In genomic region chr4:64417974-64418373, GRCh38 we compare ENCODE assay signal across 13 cellular contexts. TPM values are rescaled to one million over a fixed set of nuclear protein-coding genes. Genes with fewer than 3 reads are reported as not detected.
DNase-seq lines count a peak whose midpoint lies in the region; ATAC-seq and TF ChIP-seq lines count a peak whose summit lies in the region.
"Had no signal": no experiment of that assay in that cellular context is flagged by ENCODE, and none has a peak within 500 bp of the region (broad histone marks: within the 10 kb centered on the region; RNA-seq: fewer than 3 reads in every experiment).

No MANE protein-coding gene starts in this region.

- TF ChIP-seq RAD21 in Ishikawa (IDR thresholded peaks at IDR 0.05; ENCODE audit: low read depth): no peak

- no peaks in the 10 kb centered on the region for H3K4me1 ChIP-seq in hepatocyte (ENCODE audit: insufficient read depth)
- H3K4me1 ChIP-seq: parathyroid adenoma had no signal

- H3K4me1 Mint-ChIP-seq in WTC11: peaks cover 6% of the 10 kb centered on the region; the same call in 1 of the 2 replicates
- H3K4me1 Mint-ChIP-seq in stimulated activated memory B cell treated with anti-CD40 and anti-IgM and Interleukin-4, amounts not matched to agents 10 μg/mL and 1 μg/mL and 100 μg/mL, for 72 hours: no peaks in the 10 kb centered on the region
- H3K4me1 Mint-ChIP-seq: CD8-positive, alpha-beta memory T cell had no signal

- no peaks in the 10 kb centered on the region for H4K20me1 ChIP-seq in hepatocyte (ENCODE audit: insufficient read depth, poor library complexity, severe bottlenecking)

- no peaks in the 10 kb centered on the region for H3K9me3 ChIP-seq in hepatocyte (ENCODE audit: low read depth)

- H3K9me3 Mint-ChIP-seq in WTC11: no peaks in the 10 kb centered on the region
- H3K9me3 Mint-ChIP-seq in stimulated activated memory B cell treated with anti-CD40 and anti-IgM and Interleukin-4, amounts not matched to agents 10 μg/mL and 1 μg/mL and 100 μg/mL, for 72 hours: no peaks in the 10 kb centered on the region

- H3K27ac Mint-ChIP-seq in WTC11: peak overlapping the region; percentile 71
- no peak overlapping the region for H3K27ac Mint-ChIP-seq in stimulated activated memory B cell treated with anti-CD40 and anti-IgM and Interleukin-4, amounts not matched to agents 10 μg/mL and 1 μg/mL and 100 μg/mL, for 72 hours
- H3K27ac Mint-ChIP-seq: CD8-positive, alpha-beta memory T cell had no signal

- TF ChIP-seq EP300 in Ishikawa (IDR thresholded peaks at IDR 0.05; ENCODE audit: borderline replicate concordance): no peak

- no peaks in the 10 kb centered on the region for H3K36me3 ChIP-seq in hepatocyte (replicated peaks; ENCODE audit: insufficient read depth, low read depth)

- H3K4me2 ChIP-seq in hepatocyte: no peak overlapping the region

- H3K27me3 ChIP-seq in hepatocyte: no peaks in the 10 kb centered on the region

- CTCF ChIA-PET in WTC11 (lab: Charles Lee): no interaction called here

- DNase-seq in WTC11 (ENCODE audit: low spot score) (no peak), hepatocyte (ENCODE audit: low spot score) (peak; percentile 19), skeletal muscle cell (ENCODE audit: low read depth) (peak; percentile 6)
- DNase-seq: activated CD4-positive, alpha-beta T cell treated with anti-CD3 and anti-CD28 coated beads, Interleukin-2, amount 50 U/mL, for 48 hours; CD8-positive, alpha-beta memory T cell; left colon; stimulated activated CD4-positive, alpha-beta T cell treated with anti-CD3 and anti-CD28 coated beads, Interleukin-2, amount 100 ng/mL, for 48 hours; stimulated activated naive CD8-positive, alpha-beta T cell treated with anti-CD3 and anti-CD28 coated beads, Interleukin-15, Interleukin-2, amounts not matched to agents 100 U/mL and 50 U/mL, for 24 hours had no signal

- WGBS in hepatocyte (ENCODE audit: low lambda C conversion rate, missing lambda C conversion rate): 53% methylated on average over 1 of the region's 1 CpG

- no peak overlapping the region for H2AFZ ChIP-seq in hepatocyte
- H2AFZ ChIP-seq: parathyroid adenoma had no signal

- H3K4me3 Mint-ChIP-seq in WTC11: no peak overlapping the region
- H3K4me3 Mint-ChIP-seq in stimulated activated memory B cell treated with anti-CD40 and anti-IgM and Interleukin-4, amounts not matched to agents 10 μg/mL and 1 μg/mL and 100 μg/mL, for 72 hours: no peak overlapping the region
- H3K4me3 Mint-ChIP-seq: CD8-positive, alpha-beta memory T cell had no signal

- H3K27me3 Mint-ChIP-seq in WTC11 (ENCODE audit: low read depth): no peaks in the 10 kb centered on the region
- H3K27me3 Mint-ChIP-seq in stimulated activated memory B cell treated with anti-CD40 and anti-IgM and Interleukin-4, amounts not matched to agents 10 μg/mL and 1 μg/mL and 100 μg/mL, for 72 hours: no peaks in the 10 kb centered on the region
- H3K27me3 Mint-ChIP-seq: CD8-positive, alpha-beta memory T cell had no signal

- H3K27ac ChIP-seq in hepatocyte: no peak overlapping the region
- H3K27ac ChIP-seq: parathyroid adenoma had no signal

- no peaks in the 10 kb centered on the region for H3K36me3 Mint-ChIP-seq in WTC11
- no peaks in the 10 kb centered on the region for H3K36me3 Mint-ChIP-seq in stimulated activated memory B cell treated with anti-CD40 and anti-IgM and Interleukin-4, amounts not matched to agents 10 μg/mL and 1 μg/mL and 100 μg/mL, for 72 hours
- H3K36me3 Mint-ChIP-seq: CD8-positive, alpha-beta memory T cell had no signal

- ATAC-seq in WTC11: no peak
- no peak for ATAC-seq in GM18861 (IDR thresholded peaks at IDR 0.05; ENCODE audit: unreplicated experiment)
- ATAC-seq in GM21825 (IDR thresholded peaks at IDR 0.05; ENCODE audit: unreplicated experiment): no peak
- no peak for ATAC-seq in stimulated activated memory B cell treated with anti-CD40 and anti-IgM and Interleukin-4, amounts not matched to agents 10 μg/mL and 1 μg/mL and 100 μg/mL, for 72 hours
- ATAC-seq: left colon; stimulated activated naive CD8-positive, alpha-beta T cell treated with anti-CD3 and anti-CD28 coated beads, Interleukin-15, Interleukin-2, amounts not matched to agents 100 U/mL and 50 U/mL, for 24 hours had no signal

- H3K9me2 ChIP-seq in hepatocyte (replicated peaks; ENCODE audit: insufficient read depth): no peaks in the 10 kb centered on the region

- TF ChIP-seq CTCF in WTC11 (IDR thresholded peaks at IDR 0.05) (no peak), hepatocyte (IDR thresholded peaks at IDR 0.05; ENCODE audit: poor library complexity) (no peak)

- POLR2A ChIA-PET in WTC11 (lab: Charles Lee): interaction anchor here (0.5 kb wide), 1 partner anchor 24 kb away, joined by 3 read pairs; no protein-coding TSS in a partner anchor

- H3K4me3 ChIP-seq in hepatocyte (no peak overlapping the region), skeletal muscle cell (ENCODE audit: low read depth, low read length) (no peak overlapping the region)

- H3K79me2 ChIP-seq in hepatocyte: no peaks in the 10 kb centered on the region
- H3K79me2 ChIP-seq: parathyroid adenoma had no signal

TF ChIP-seq in Ishikawa, 13 proteins besides CTCF, POLR2A, EP300 and RAD21 (continues in another document):
- TF ChIP-seq, protein P1, sequence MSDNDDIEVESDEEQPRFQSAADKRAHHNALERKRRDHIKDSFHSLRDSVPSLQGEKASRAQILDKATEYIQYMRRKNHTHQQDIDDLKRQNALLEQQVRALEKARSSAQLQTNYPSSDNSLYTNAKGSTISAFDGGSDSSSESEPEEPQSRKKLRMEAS (IDR thresholded peaks at IDR 0.05): peak; percentile 34; the same call in 1 of the 2 replicates
- TF ChIP-seq NFIC (IDR thresholded peaks at IDR 0.05): peak; percentile 38; the same call in 1 of the 2 replicates
- TF ChIP-seq, protein P2, sequence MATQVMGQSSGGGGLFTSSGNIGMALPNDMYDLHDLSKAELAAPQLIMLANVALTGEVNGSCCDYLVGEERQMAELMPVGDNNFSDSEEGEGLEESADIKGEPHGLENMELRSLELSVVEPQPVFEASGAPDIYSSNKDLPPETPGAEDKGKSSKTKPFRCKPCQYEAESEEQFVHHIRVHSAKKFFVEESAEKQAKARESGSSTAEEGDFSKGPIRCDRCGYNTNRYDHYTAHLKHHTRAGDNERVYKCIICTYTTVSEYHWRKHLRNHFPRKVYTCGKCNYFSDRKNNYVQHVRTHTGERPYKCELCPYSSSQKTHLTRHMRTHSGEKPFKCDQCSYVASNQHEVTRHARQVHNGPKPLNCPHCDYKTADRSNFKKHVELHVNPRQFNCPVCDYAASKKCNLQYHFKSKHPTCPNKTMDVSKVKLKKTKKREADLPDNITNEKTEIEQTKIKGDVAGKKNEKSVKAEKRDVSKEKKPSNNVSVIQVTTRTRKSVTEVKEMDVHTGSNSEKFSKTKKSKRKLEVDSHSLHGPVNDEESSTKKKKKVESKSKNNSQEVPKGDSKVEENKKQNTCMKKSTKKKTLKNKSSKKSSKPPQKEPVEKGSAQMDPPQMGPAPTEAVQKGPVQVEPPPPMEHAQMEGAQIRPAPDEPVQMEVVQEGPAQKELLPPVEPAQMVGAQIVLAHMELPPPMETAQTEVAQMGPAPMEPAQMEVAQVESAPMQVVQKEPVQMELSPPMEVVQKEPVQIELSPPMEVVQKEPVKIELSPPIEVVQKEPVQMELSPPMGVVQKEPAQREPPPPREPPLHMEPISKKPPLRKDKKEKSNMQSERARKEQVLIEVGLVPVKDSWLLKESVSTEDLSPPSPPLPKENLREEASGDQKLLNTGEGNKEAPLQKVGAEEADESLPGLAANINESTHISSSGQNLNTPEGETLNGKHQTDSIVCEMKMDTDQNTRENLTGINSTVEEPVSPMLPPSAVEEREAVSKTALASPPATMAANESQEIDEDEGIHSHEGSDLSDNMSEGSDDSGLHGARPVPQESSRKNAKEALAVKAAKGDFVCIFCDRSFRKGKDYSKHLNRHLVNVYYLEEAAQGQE (IDR thresholded peaks at IDR 0.05; ENCODE audit: low read depth): no peak

TF ChIP-seq in WTC11, 78 proteins besides CTCF, POLR2A, EP300 and RAD21:
- TF ChIP-seq ETV6 (CRISPR knock-in tag; IDR thresholded peaks at IDR 0.05) (no peak), NR2C2 (CRISPR knock-in tag; IDR thresholded peaks at IDR 0.05) (no peak), CBFB (CRISPR knock-in tag; IDR thresholded peaks at IDR 0.05; ENCODE audit: low read depth) (no peak), ZNF423 (CRISPR knock-in tag; IDR thresholded peaks at IDR 0.05) (no peak), E2F4 (CRISPR knock-in tag; IDR thresholded peaks at IDR 0.05; ENCODE audit: borderline replicate concordance, low read depth) (no peak)
- TF ChIP-seq, protein P3, sequence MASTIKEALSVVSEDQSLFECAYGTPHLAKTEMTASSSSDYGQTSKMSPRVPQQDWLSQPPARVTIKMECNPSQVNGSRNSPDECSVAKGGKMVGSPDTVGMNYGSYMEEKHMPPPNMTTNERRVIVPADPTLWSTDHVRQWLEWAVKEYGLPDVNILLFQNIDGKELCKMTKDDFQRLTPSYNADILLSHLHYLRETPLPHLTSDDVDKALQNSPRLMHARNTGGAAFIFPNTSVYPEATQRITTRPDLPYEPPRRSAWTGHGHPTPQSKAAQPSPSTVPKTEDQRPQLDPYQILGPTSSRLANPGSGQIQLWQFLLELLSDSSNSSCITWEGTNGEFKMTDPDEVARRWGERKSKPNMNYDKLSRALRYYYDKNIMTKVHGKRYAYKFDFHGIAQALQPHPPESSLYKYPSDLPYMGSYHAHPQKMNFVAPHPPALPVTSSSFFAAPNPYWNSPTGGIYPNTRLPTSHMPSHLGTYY (CRISPR knock-in tag; IDR thresholded peaks at IDR 0.05): no peak

RNA-seq across cellular contexts. Expression of gene TECRL, which starts 8.7 kb away (rescaled TPM):
- total RNA-seq in WTC11 (2021): not detected in 3 replicates
- total RNA-seq in hepatocyte: 0.10 TPM in 1 of 2 replicates, not detected in the other
- polyA plus RNA-seq in hepatocyte: 0.21 and 0.90 TPM in 2 replicates
- total RNA-seq: CD8-positive, alpha-beta memory T cell; left colon had no signal
- polyA plus RNA-seq: CD8-positive, alpha-beta memory T cell had no signal
